In genomic region chr2:160736148-160736547, GRCh38 we compare ENCODE assay signal across 1 cellular context.
TF ChIP-seq lines count a peak whose summit lies in the region.

No MANE protein-coding gene starts in this region.

TF ChIP-seq in IMR-90, 13 proteins besides CTCF, POLR2A, EP300 and RAD21:
- TF ChIP-seq CEBPB (IDR thresholded peaks at IDR 0.05; ENCODE audit: low read depth, low read length) (no peak), RCOR1 (IDR thresholded peaks at IDR 0.05; ENCODE audit: insufficient replicate concordance, low read length) (no peak), SMC3 (IDR thresholded peaks at IDR 0.05; ENCODE audit: low read depth, low read length) (no peak), MAFK (IDR thresholded peaks at IDR 0.05; ENCODE audit: low read depth, low read length) (no peak), NFE2L2 (IDR thresholded peaks at IDR 0.05; ENCODE audit: low read depth, low read length) (no peak), ELK1 (IDR thresholded peaks at IDR 0.05; ENCODE audit: borderline replicate concordance, low read depth, low read length) (no peak), FOS (IDR thresholded peaks at IDR 0.05; ENCODE audit: low read depth, low read length) (no peak), MAZ (IDR thresholded peaks at IDR 0.05; ENCODE audit: borderline replicate concordance, low read depth, low read length) (no peak), USF2 (IDR thresholded peaks at IDR 0.05; ENCODE audit: low read depth, low read length) (no peak), RFX5 (IDR thresholded peaks at IDR 0.05; ENCODE audit: low read depth, low read length) (no peak), BHLHE40 (IDR thresholded peaks at IDR 0.05; ENCODE audit: low read depth, low read length) (no peak), MXI1 (IDR thresholded peaks at IDR 0.05; ENCODE audit: borderline replicate concordance, low read depth, low read length) (no peak), CHD1 (IDR thresholded peaks at IDR 0.05; ENCODE audit: low read depth, low read length) (no peak)
